ENCODE assay signal across 14 cellular contexts in genomic region chr2:117918608-117919007, GRCh38.
"Had no signal": no experiment of that assay in that cellular context is flagged by ENCODE, and none has a peak within 500 bp of the region (broad histone marks: within the 10 kb centered on the region; RNA-seq: fewer than 3 reads in every experiment).

No MANE protein-coding gene starts in this region.

- H3K9me3 ChIP-seq: heart right ventricle, left ventricle myocardium inferior, upper lobe of left lung had no signal

- H3K4me1 ChIP-seq: ascending aorta, foreskin keratinocyte, spleen, upper lobe of left lung had no signal

- H3K4me3 ChIP-seq: ascending aorta, heart right ventricle, left ventricle myocardium inferior, spleen, upper lobe of left lung had no signal

- DNase-seq: activated CD4-positive, alpha-beta memory T cell treated with anti-CD3 and anti-CD28 coated beads, Interleukin-2, amount 10 ng/mL, durations not matched to agents 7 days and 5 days; foreskin keratinocyte; heart right ventricle; left ventricle myocardium inferior; occipital lobe; spleen; stimulated activated CD4-positive, alpha-beta T cell treated with anti-CD3 and anti-CD28 coated beads, Interleukin-1b, Interleukin-23, amount 100 ng/mL, for 48 hours; stimulated activated naive CD4-positive, alpha-beta T cell; substantia nigra; T1000; upper lobe of left lung had no signal

- ATAC-seq: foreskin keratinocyte, heart right ventricle, sciatic nerve had no signal

- H3K27ac ChIP-seq: ascending aorta, foreskin keratinocyte, heart right ventricle, left ventricle myocardium inferior, upper lobe of left lung had no signal

- FAIRE-seq: keratinocyte had no signal

- H3K27me3 ChIP-seq: ascending aorta, foreskin keratinocyte, heart right ventricle, spleen, upper lobe of left lung had no signal
